ENCODE assay signal across 1 cellular context in the genomic region with DNA sequence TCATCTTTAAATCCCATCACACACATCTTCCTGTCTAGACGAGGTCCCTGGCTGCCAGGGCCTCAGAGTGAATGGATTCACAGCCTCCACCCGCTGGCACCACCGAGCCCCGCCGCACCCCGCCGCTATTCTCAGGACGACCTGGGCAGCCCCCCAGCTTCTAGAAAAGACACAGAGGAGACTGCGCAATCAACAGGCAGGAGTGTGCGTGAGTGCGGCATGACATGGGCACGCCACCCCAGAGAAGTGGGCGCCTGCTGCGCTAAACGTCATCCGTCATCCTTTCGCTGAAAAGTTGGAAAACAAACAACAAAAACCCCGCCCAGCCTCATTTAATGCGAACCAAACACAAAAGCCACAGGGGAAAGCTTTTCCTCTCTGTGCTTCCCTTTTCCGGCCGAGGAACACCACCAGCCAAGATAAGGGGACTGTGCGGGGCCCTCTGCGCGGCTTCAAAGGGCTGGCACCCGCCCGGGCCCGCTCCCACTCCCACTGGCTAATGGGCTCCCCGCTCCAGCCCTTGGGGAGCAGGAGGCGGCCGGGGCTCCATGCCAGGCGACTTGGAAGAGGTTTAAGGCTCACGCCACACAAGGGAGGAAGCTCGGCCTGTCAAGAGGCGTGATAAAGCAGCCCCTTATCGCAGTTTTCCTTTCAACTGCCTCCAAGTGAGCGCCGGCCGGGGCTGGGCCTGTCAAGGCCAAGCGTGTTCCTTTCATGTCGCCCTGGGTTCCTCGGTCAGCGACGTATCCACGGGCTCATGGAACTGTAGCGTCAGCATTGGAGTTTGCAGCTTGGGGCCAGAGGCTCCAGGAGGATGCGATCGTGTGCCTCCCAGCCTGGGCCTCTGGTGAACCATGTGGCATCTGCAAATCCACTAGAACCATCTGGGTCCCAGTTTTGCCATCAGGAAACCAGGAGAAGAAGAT.
TF ChIP-seq lines count a peak whose summit lies in the region.

No MANE protein-coding gene starts in this region.

TF ChIP-seq in K562, 482 proteins besides CTCF, POLR2A, EP300 and RAD21 (continued from another document and continues in another):
- 0 out of 2 replicates have a peak, but pooled peaks have one; percentile 46 for TF ChIP-seq RB1 (IDR thresholded peaks at IDR 0.05; ENCODE audit: low read depth)
- peak; percentile 47 for TF ChIP-seq SOX6 (IDR thresholded peaks at IDR 0.05)
- TF ChIP-seq TBL1XR1 (IDR thresholded peaks at IDR 0.05; ENCODE audit: low read length in 2 of 2): no peak
- no peak for TF ChIP-seq SREBF1 (IDR thresholded peaks at IDR 0.05; ENCODE audit: borderline replicate concordance, low read depth, low read length)
- TF ChIP-seq, protein P1, sequence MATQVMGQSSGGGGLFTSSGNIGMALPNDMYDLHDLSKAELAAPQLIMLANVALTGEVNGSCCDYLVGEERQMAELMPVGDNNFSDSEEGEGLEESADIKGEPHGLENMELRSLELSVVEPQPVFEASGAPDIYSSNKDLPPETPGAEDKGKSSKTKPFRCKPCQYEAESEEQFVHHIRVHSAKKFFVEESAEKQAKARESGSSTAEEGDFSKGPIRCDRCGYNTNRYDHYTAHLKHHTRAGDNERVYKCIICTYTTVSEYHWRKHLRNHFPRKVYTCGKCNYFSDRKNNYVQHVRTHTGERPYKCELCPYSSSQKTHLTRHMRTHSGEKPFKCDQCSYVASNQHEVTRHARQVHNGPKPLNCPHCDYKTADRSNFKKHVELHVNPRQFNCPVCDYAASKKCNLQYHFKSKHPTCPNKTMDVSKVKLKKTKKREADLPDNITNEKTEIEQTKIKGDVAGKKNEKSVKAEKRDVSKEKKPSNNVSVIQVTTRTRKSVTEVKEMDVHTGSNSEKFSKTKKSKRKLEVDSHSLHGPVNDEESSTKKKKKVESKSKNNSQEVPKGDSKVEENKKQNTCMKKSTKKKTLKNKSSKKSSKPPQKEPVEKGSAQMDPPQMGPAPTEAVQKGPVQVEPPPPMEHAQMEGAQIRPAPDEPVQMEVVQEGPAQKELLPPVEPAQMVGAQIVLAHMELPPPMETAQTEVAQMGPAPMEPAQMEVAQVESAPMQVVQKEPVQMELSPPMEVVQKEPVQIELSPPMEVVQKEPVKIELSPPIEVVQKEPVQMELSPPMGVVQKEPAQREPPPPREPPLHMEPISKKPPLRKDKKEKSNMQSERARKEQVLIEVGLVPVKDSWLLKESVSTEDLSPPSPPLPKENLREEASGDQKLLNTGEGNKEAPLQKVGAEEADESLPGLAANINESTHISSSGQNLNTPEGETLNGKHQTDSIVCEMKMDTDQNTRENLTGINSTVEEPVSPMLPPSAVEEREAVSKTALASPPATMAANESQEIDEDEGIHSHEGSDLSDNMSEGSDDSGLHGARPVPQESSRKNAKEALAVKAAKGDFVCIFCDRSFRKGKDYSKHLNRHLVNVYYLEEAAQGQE (CRISPR knock-in tag; IDR thresholded peaks at IDR 0.05; ENCODE audit: low read depth): peak; percentile 60; the same call in 1 of the 2 replicates
- TF ChIP-seq, protein P2, sequence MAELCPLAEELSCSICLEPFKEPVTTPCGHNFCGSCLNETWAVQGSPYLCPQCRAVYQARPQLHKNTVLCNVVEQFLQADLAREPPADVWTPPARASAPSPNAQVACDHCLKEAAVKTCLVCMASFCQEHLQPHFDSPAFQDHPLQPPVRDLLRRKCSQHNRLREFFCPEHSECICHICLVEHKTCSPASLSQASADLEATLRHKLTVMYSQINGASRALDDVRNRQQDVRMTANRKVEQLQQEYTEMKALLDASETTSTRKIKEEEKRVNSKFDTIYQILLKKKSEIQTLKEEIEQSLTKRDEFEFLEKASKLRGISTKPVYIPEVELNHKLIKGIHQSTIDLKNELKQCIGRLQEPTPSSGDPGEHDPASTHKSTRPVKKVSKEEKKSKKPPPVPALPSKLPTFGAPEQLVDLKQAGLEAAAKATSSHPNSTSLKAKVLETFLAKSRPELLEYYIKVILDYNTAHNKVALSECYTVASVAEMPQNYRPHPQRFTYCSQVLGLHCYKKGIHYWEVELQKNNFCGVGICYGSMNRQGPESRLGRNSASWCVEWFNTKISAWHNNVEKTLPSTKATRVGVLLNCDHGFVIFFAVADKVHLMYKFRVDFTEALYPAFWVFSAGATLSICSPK (IDR thresholded peaks at IDR 0.05; ENCODE audit: borderline replicate concordance): no peak
- TF ChIP-seq TCF3 (CRISPR knock-in tag; IDR thresholded peaks at IDR 0.05): peak; percentile 54
- peak in 1 of 2 experiments; percentile 82; a peak in 2 of 4 replicates for TF ChIP-seq RCOR1 (IDR thresholded peaks at IDR 0.05; ENCODE audit: borderline replicate concordance in 1 of 2, low read depth in 2 of 2, low read length in 2 of 2)
- TF ChIP-seq ZNF766 (CRISPR knock-in tag; conservative IDR thresholded peaks at IDR 0.05): peak; percentile 96
- TF ChIP-seq, protein P3, sequence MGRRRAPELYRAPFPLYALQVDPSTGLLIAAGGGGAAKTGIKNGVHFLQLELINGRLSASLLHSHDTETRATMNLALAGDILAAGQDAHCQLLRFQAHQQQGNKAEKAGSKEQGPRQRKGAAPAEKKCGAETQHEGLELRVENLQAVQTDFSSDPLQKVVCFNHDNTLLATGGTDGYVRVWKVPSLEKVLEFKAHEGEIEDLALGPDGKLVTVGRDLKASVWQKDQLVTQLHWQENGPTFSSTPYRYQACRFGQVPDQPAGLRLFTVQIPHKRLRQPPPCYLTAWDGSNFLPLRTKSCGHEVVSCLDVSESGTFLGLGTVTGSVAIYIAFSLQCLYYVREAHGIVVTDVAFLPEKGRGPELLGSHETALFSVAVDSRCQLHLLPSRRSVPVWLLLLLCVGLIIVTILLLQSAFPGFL (CRISPR knock-in tag; IDR thresholded peaks at IDR 0.05): 0 out of 2 replicates have a peak, but pooled peaks have one; percentile 41
- TF ChIP-seq KDM5B (IDR thresholded peaks at IDR 0.05; ENCODE audit: insufficient replicate concordance, low read depth, low read length): peak; percentile 47
- peak; percentile 61 for TF ChIP-seq GABPA (tag; conservative IDR thresholded peaks at IDR 0.05; ENCODE audit: low read depth)
- TF ChIP-seq, protein P4, sequence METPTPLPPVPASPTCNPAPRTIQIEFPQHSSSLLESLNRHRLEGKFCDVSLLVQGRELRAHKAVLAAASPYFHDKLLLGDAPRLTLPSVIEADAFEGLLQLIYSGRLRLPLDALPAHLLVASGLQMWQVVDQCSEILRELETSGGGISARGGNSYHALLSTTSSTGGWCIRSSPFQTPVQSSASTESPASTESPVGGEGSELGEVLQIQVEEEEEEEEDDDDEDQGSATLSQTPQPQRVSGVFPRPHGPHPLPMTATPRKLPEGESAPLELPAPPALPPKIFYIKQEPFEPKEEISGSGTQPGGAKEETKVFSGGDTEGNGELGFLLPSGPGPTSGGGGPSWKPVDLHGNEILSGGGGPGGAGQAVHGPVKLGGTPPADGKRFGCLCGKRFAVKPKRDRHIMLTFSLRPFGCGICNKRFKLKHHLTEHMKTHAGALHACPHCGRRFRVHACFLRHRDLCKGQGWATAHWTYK (CRISPR knock-in tag; IDR thresholded peaks at IDR 0.05): peak; percentile 78; the same call in 1 of the 2 replicates
- peak; percentile 45; the same call in 1 of the 2 replicates for TF ChIP-seq NFE2 (IDR thresholded peaks at IDR 0.05; ENCODE audit: low read depth)
- no peak for TF ChIP-seq ASH1L (IDR thresholded peaks at IDR 0.05; ENCODE audit: borderline replicate concordance, low read depth, partially characterized antibody)
- peak; percentile 55; the same call in 1 of the 2 replicates for TF ChIP-seq ELF1 (tag; IDR thresholded peaks at IDR 0.05)
- TF ChIP-seq ZFP1 (CRISPR knock-in tag; IDR thresholded peaks at IDR 0.05): 0 out of 2 replicates have a peak, but pooled peaks have one; percentile 21
- TF ChIP-seq TEAD2 (tag; IDR thresholded peaks at IDR 0.05): no peak
- 0 out of 4 replicates have a peak, but pooled peaks of 1 of the 2 experiments have one; percentile 23 for TF ChIP-seq TRIM24 (IDR thresholded peaks at IDR 0.05)
- peak; percentile 25; the same call in 1 of the 2 replicates for TF ChIP-seq ZBTB7A (IDR thresholded peaks at IDR 0.05; ENCODE audit: borderline replicate concordance, control insufficient read depth, low read depth, low read length)
- TF ChIP-seq HDAC1 (IDR thresholded peaks at IDR 0.05): peak in 1 of 2 experiments; percentile 48; a peak in 1 of 4 replicates
- no peak for TF ChIP-seq RBM39 (optimal IDR thresholded peaks at IDR 0.05; ENCODE audit: low read depth, low read length)
- TF ChIP-seq, protein P5, sequence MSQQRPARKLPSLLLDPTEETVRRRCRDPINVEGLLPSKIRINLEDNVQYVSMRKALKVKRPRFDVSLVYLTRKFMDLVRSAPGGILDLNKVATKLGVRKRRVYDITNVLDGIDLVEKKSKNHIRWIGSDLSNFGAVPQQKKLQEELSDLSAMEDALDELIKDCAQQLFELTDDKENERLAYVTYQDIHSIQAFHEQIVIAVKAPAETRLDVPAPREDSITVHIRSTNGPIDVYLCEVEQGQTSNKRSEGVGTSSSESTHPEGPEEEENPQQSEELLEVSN (IDR thresholded peaks at IDR 0.05; ENCODE audit: borderline replicate concordance in 1 of 2, extremely low read depth in 1 of 2, insufficient read depth in 1 of 2, insufficient read length in 1 of 2, low read depth in 1 of 2, low read length in 1 of 2, poor library complexity in 1 of 2, severe bottlenecking in 1 of 2): peak; percentile 63 to 82
- TF ChIP-seq RNF2 (IDR thresholded peaks at IDR 0.05): peak; percentile 69; the same call in 1 of the 2 replicates
- TF ChIP-seq CEBPB (tag; IDR thresholded peaks at IDR 0.05): no peak
- TF ChIP-seq ZNF644 (tag; IDR thresholded peaks at IDR 0.05; ENCODE audit: low read depth): peak; percentile 50; the same call in 1 of the 2 replicates
- 0 out of 2 replicates have a peak, but pooled peaks have one; percentile 18 for TF ChIP-seq ZNF41 (CRISPR knock-in tag; conservative IDR thresholded peaks at IDR 0.05)
- TF ChIP-seq, protein P6, sequence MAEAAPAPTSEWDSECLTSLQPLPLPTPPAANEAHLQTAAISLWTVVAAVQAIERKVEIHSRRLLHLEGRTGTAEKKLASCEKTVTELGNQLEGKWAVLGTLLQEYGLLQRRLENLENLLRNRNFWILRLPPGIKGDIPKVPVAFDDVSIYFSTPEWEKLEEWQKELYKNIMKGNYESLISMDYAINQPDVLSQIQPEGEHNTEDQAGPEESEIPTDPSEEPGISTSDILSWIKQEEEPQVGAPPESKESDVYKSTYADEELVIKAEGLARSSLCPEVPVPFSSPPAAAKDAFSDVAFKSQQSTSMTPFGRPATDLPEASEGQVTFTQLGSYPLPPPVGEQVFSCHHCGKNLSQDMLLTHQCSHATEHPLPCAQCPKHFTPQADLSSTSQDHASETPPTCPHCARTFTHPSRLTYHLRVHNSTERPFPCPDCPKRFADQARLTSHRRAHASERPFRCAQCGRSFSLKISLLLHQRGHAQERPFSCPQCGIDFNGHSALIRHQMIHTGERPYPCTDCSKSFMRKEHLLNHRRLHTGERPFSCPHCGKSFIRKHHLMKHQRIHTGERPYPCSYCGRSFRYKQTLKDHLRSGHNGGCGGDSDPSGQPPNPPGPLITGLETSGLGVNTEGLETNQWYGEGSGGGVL (CRISPR knock-in tag; IDR thresholded peaks at IDR 0.05): no peak
- TF ChIP-seq, protein P7, sequence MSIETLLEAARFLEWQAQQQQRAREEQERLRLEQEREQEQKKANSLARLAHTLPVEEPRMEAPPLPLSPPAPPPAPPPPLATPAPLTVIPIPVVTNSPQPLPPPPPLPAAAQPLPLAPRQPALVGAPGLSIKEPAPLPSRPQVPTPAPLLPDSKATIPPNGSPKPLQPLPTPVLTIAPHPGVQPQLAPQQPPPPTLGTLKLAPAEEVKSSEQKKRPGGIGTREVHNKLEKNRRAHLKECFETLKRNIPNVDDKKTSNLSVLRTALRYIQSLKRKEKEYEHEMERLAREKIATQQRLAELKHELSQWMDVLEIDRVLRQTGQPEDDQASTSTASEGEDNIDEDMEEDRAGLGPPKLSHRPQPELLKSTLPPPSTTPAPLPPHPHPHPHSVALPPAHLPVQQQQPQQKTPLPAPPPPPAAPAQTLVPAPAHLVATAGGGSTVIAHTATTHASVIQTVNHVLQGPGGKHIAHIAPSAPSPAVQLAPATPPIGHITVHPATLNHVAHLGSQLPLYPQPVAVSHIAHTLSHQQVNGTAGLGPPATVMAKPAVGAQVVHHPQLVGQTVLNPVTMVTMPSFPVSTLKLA (conservative IDR thresholded peaks at IDR 0.05): peak; percentile 64 to 84; a peak in 3 of 4 replicates
- TF ChIP-seq KLF10 (CRISPR knock-in tag; IDR thresholded peaks at IDR 0.05): no peak
- no peak for TF ChIP-seq IFI16 (CRISPR knock-in tag; IDR thresholded peaks at IDR 0.05)
- peak; percentile 95 for TF ChIP-seq TCF7 (IDR thresholded peaks at IDR 0.05; ENCODE audit: borderline replicate concordance)
- TF ChIP-seq, protein P8, sequence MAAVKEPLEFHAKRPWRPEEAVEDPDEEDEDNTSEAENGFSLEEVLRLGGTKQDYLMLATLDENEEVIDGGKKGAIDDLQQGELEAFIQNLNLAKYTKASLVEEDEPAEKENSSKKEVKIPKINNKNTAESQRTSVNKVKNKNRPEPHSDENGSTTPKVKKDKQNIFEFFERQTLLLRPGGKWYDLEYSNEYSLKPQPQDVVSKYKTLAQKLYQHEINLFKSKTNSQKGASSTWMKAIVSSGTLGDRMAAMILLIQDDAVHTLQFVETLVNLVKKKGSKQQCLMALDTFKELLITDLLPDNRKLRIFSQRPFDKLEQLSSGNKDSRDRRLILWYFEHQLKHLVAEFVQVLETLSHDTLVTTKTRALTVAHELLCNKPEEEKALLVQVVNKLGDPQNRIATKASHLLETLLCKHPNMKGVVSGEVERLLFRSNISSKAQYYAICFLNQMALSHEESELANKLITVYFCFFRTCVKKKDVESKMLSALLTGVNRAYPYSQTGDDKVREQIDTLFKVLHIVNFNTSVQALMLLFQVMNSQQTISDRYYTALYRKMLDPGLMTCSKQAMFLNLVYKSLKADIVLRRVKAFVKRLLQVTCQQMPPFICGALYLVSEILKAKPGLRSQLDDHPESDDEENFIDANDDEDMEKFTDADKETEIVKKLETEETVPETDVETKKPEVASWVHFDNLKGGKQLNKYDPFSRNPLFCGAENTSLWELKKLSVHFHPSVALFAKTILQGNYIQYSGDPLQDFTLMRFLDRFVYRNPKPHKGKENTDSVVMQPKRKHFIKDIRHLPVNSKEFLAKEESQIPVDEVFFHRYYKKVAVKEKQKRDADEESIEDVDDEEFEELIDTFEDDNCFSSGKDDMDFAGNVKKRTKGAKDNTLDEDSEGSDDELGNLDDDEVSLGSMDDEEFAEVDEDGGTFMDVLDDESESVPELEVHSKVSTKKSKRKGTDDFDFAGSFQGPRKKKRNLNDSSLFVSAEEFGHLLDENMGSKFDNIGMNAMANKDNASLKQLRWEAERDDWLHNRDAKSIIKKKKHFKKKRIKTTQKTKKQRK (IDR thresholded peaks at IDR 0.05; ENCODE audit: borderline replicate concordance, low read depth, low read length): no peak
- TF ChIP-seq, protein P9, sequence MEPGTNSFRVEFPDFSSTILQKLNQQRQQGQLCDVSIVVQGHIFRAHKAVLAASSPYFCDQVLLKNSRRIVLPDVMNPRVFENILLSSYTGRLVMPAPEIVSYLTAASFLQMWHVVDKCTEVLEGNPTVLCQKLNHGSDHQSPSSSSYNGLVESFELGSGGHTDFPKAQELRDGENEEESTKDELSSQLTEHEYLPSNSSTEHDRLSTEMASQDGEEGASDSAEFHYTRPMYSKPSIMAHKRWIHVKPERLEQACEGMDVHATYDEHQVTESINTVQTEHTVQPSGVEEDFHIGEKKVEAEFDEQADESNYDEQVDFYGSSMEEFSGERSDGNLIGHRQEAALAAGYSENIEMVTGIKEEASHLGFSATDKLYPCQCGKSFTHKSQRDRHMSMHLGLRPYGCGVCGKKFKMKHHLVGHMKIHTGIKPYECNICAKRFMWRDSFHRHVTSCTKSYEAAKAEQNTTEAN (CRISPR knock-in tag; IDR thresholded peaks at IDR 0.05): no peak
- no peak for TF ChIP-seq HDAC3 (IDR thresholded peaks at IDR 0.05; ENCODE audit: borderline replicate concordance, partially characterized antibody)
- TF ChIP-seq ZEB2 (IDR thresholded peaks at IDR 0.05): peak; percentile 16; the same call in 1 of the 2 replicates
- peak; percentile 30; the same call in 1 of the 2 replicates for TF ChIP-seq NCOR1 (IDR thresholded peaks at IDR 0.05)
- TF ChIP-seq EP400 (IDR thresholded peaks at IDR 0.05): peak; percentile 76
- TF ChIP-seq TEAD1 (CRISPR knock-in tag; IDR thresholded peaks at IDR 0.05): peak in 1 of 2 experiments; percentile 62; a peak in 1 of 4 replicates
